ENCODE assay signal across 1 cellular context in genomic region chr2:218366621-218367414, GRCh38.
TF ChIP-seq lines count a peak whose summit lies in the region.

No MANE protein-coding gene starts in this region.

TF ChIP-seq in GM12878, 131 proteins besides CTCF, POLR2A, EP300 and RAD21:
- TF ChIP-seq MTA2 (IDR thresholded peaks at IDR 0.05; ENCODE audit: low read depth): no peak
- no peak for TF ChIP-seq ZNF622 (IDR thresholded peaks at IDR 0.05)
- TF ChIP-seq CBX3 (IDR thresholded peaks at IDR 0.05; ENCODE audit: borderline replicate concordance, low read depth): no peak
- no peak for TF ChIP-seq ASH2L (IDR thresholded peaks at IDR 0.05; ENCODE audit: borderline replicate concordance, low read depth)
- no peak for TF ChIP-seq NFYA (IDR thresholded peaks at IDR 0.05; ENCODE audit: borderline replicate concordance, low read depth, low read length)
- no peak for TF ChIP-seq SMARCA5 (IDR thresholded peaks at IDR 0.05)
- TF ChIP-seq KLF5 (IDR thresholded peaks at IDR 0.05; ENCODE audit: partially characterized antibody): no peak
- TF ChIP-seq USF2 (IDR thresholded peaks at IDR 0.05; ENCODE audit: borderline replicate concordance, low read depth, low read length): no peak
- TF ChIP-seq CBX5 (IDR thresholded peaks at IDR 0.05; ENCODE audit: low read depth): no peak
- no peak for TF ChIP-seq TARDBP (IDR thresholded peaks at IDR 0.05; ENCODE audit: borderline replicate concordance)
- TF ChIP-seq GABPA (IDR thresholded peaks at IDR 0.05; ENCODE audit: low read depth): no peak
